ENCODE assay signal across 11 cellular contexts in genomic region chr12:109951751-109952150, GRCh38. TPM values are rescaled to one million over a fixed set of nuclear protein-coding genes. Genes with fewer than 3 reads are reported as not detected.
DNase-seq lines count a peak whose midpoint lies in the region; ATAC-seq and TF ChIP-seq lines count a peak whose summit lies in the region.
"Had no signal": no experiment of that assay in that cellular context is flagged by ENCODE, and none has a peak within 500 bp of the region (broad histone marks: within the 10 kb centered on the region; RNA-seq: fewer than 3 reads in every experiment).

No MANE protein-coding gene starts in this region.

- peaks cover 9% of the 10 kb centered on the region; the same call in 1 of the 2 replicates for H3K4me1 ChIP-seq in GM23338 (ENCODE audit: insufficient read depth)
- H3K4me1 ChIP-seq in sigmoid colon: peaks cover 0 to 63% (median 55%) of the 10 kb centered on the region in 4 donors

- DNase-seq in GM23338 (ENCODE audit: low spot score): no peak
- peak; percentile 91 for DNase-seq in glomerular visceral epithelial cell (ENCODE audit: extremely low spot score)
- peak; percentile 75 for DNase-seq in sigmoid colon
- no peak for DNase-seq in activated gamma-delta T cell treated with Interleukin-2 at 50 U/mL for 16 hours
- no peak for DNase-seq in RPMI8226
- DNase-seq in activated CD4-positive, alpha-beta T cell treated with anti-CD3 and anti-CD28 coated beads for 1 hour: no peak
- DNase-seq: activated T-cell treated with anti-CD3 and anti-CD28 coated beads, Interleukin-2, amount 50 U/mL, for 48 hours had no signal

- H3K4me2 ChIP-seq in GM23338: no peak overlapping the region

- no peak overlapping the region for H3K27ac ChIP-seq in GM23338 (ENCODE audit: low read depth)
- H3K27ac ChIP-seq in sigmoid colon: peak overlapping the region; percentile 25 to 77 (median 71)

- no peaks in the 10 kb centered on the region; the same call in 1 of the 2 replicates for H4K20me1 ChIP-seq in GM23338 (replicated peaks; ENCODE audit: insufficient read depth)

- H3K4me1 Mint-ChIP-seq in GM23338: peaks cover 25% of the 10 kb centered on the region

- 0 out of 2 replicates have a peak, but pooled peaks cover 3% of the 10 kb centered on the region for H3F3A ChIP-seq in GM23338 (replicated peaks; ENCODE audit: low read depth)

- H3K4me3 ChIP-seq in GM23338: no peak overlapping the region
- H3K4me3 ChIP-seq in sigmoid colon: no peak overlapping the region
- H3K4me3 ChIP-seq: lung had no signal

- no peaks in the 10 kb centered on the region for H3K27me3 Mint-ChIP-seq in GM23338 (ENCODE audit: insufficient read depth, low read depth, poor library complexity)
- H3K27me3 Mint-ChIP-seq: stimulated activated naive CD8-positive, alpha-beta T cell treated with anti-CD3 and anti-CD28 coated beads, Interleukin-15, Interleukin-2, amounts not matched to agents 100 ng/mL and 50 ng/mL, for 24 hours had no signal

- H3K27me3 ChIP-seq in GM23338 (ENCODE audit: insufficient read depth) (no peaks in the 10 kb centered on the region), sigmoid colon (no peaks in the 10 kb centered on the region)

- TF ChIP-seq CTCF in GM23338 (conservative IDR thresholded peaks at IDR 0.05; ENCODE audit: low read depth in 2 of 2) (no peak), sigmoid colon (IDR thresholded peaks at IDR 0.05) (no peak)

- intact Hi-C loops in sigmoid colon (cut with DNase I): no loop called here

- H3K9me3 ChIP-seq in sigmoid colon: no peaks in the 10 kb centered on the region

- ATAC-seq in GM23338: peak; percentile 48; the same call in 2 of the 3 replicates
- ATAC-seq in SK-N-SH treated with all-trans-retinoic acid at 6 μM for 48 hours: peak; percentile 58
- no peak for ATAC-seq in GM18519 (IDR thresholded peaks at IDR 0.05; ENCODE audit: low FRiP score, unreplicated experiment)

- H3K9me2 ChIP-seq in GM23338 (ENCODE audit: insufficient read depth): no peaks in the 10 kb centered on the region

- peak overlapping the region; percentile 29; the same call in 1 of the 2 replicates for H3K27ac Mint-ChIP-seq in GM23338

- no peak for TF ChIP-seq EP300 in sigmoid colon (IDR thresholded peaks at IDR 0.05)

- no peaks in the 10 kb centered on the region for H3K9me3 Mint-ChIP-seq in GM23338
- H3K9me3 Mint-ChIP-seq: stimulated activated naive CD8-positive, alpha-beta T cell treated with anti-CD3 and anti-CD28 coated beads, Interleukin-15, Interleukin-2, amounts not matched to agents 100 ng/mL and 50 ng/mL, for 24 hours had no signal

- H3K4me3 Mint-ChIP-seq in GM23338: no peak overlapping the region
- H3K4me3 Mint-ChIP-seq: stimulated activated naive CD8-positive, alpha-beta T cell treated with anti-CD3 and anti-CD28 coated beads, Interleukin-15, Interleukin-2, amounts not matched to agents 100 ng/mL and 50 ng/mL, for 24 hours had no signal

- peaks cover 20% of the 10 kb centered on the region for H3K36me3 Mint-ChIP-seq in GM23338 (ENCODE audit: low read depth)

- H3K79me2 ChIP-seq in GM23338 (replicated peaks; ENCODE audit: insufficient read depth): no peaks in the 10 kb centered on the region

- no peak overlapping the region for H2AFZ ChIP-seq in GM23338

- no peak for TF ChIP-seq POLR2A in sigmoid colon (IDR thresholded peaks at IDR 0.05)

- peaks cover 9% of the 10 kb centered on the region; the same call in 1 of the 2 replicates for H3K36me3 ChIP-seq in GM23338 (ENCODE audit: insufficient read depth)
- H3K36me3 ChIP-seq in sigmoid colon: peaks cover 9 to 73% (median 16%) of the 10 kb centered on the region in 4 donors

- 78 to 86% methylated on average over 7 of the region's 7 CpGs for WGBS in sigmoid colon, 2 donors

TF ChIP-seq in GM23338, 12 proteins besides CTCF, POLR2A, EP300 and RAD21 (continues in another document):
- no peak for TF ChIP-seq CREB1 (CRISPR knock-in tag; IDR thresholded peaks at IDR 0.05; ENCODE audit: low read depth)
- TF ChIP-seq EZH2 (IDR thresholded peaks at IDR 0.05; ENCODE audit: low read depth, unreplicated experiment): no peak
- no peak for TF ChIP-seq ETS1 (IDR thresholded peaks at IDR 0.05)
- no peak for TF ChIP-seq NANOG (IDR thresholded peaks at IDR 0.05; ENCODE audit: borderline replicate concordance)
- no peak for TF ChIP-seq EZH2phosphoT487 (IDR thresholded peaks at IDR 0.05; ENCODE audit: unreplicated experiment)
- TF ChIP-seq STAT1 (IDR thresholded peaks at IDR 0.05; ENCODE audit: unreplicated experiment): no peak
- no peak for TF ChIP-seq POLR2AphosphoS5 (IDR thresholded peaks at IDR 0.05; ENCODE audit: low read depth)

TF ChIP-seq in SK-N-SH treated with all-trans-retinoic acid at 6 μM for 48 hours, 23 proteins besides CTCF, POLR2A, EP300 and RAD21:
- TF ChIP-seq CREB5 (CRISPR knock-in tag; IDR thresholded peaks at IDR 0.05; ENCODE audit: low read depth) (no peak), ZNF70 (CRISPR knock-in tag; IDR thresholded peaks at IDR 0.05) (no peak), TOX (CRISPR knock-in tag; IDR thresholded peaks at IDR 0.05; ENCODE audit: borderline replicate concordance) (no peak), GLIS3 (CRISPR knock-in tag; IDR thresholded peaks at IDR 0.05) (no peak), TCF4 (CRISPR knock-in tag; IDR thresholded peaks at IDR 0.05; ENCODE audit: borderline replicate concordance) (no peak), CSDC2 (CRISPR knock-in tag; IDR thresholded peaks at IDR 0.05) (peak; percentile 21; the same call in 1 of the 2 replicates), OSR1 (CRISPR knock-in tag; IDR thresholded peaks at IDR 0.05) (no peak)

RNA-seq across cellular contexts. Expression of gene GIT2, which starts 44.4 kb away (rescaled TPM):
- 20.9 and 23.1 TPM in 2 replicates for total RNA-seq in GM23338 (2014; rRNA removed; shearing (Covaris generic))
- polyA plus RNA-seq in GM23338 (2016; fragmentation: Nextera tagmentation; extraction: Ambion mirVana): 9.4 and 15.8 TPM in 2 replicates
- 10 to 100 TPM; 26.7 to 54.6 (median 35.1) TPM for total RNA-seq in sigmoid colon
- polyA plus RNA-seq in sigmoid colon: 10 to 100 TPM in 1 of 3 donors, 1 to 10 TPM in 2; 6.0 to 25.2 (median 7.9) TPM

RNA-seq across cellular contexts. Expression of gene ANKRD13A, which starts 47.5 kb away (rescaled TPM):
- total RNA-seq in GM23338 (2014; rRNA removed; shearing (Covaris generic)): 24.7 and 25.6 TPM in 2 replicates
- 5.7 and 6.2 TPM in 2 replicates for polyA plus RNA-seq in GM23338 (2016; fragmentation: Nextera tagmentation; extraction: Ambion mirVana)
- total RNA-seq in sigmoid colon: 10 to 100 TPM; 72.4 to 85.3 (median 76.0) TPM
- polyA plus RNA-seq in sigmoid colon: 10 to 100 TPM; 21.6 to 37.5 (median 31.3) TPM

RNA-seq across cellular contexts. Expression of gene TCHP, which starts 51.7 kb away (rescaled TPM):
- total RNA-seq in GM23338 (2014; rRNA removed; shearing (Covaris generic)): 2.4 and 3.1 TPM in 2 replicates
- 6.2 and 7.4 TPM in 2 replicates for polyA plus RNA-seq in GM23338 (2016; fragmentation: Nextera tagmentation; extraction: Ambion mirVana)
- total RNA-seq in sigmoid colon: 10 to 100 TPM; 12.8 to 42.9 (median 16.3) TPM
- 10 to 100 TPM; 12.5 to 18.1 (median 13.8) TPM for polyA plus RNA-seq in sigmoid colon

Comparison
In these comparisons a context has a peak if more than half of its experiments do, and no peak if none do; other contexts are left out.
1. DNase-seq: peak in glomerular visceral epithelial cell (single experiment) and sigmoid colon (single experiment); none in GM23338 (single experiment), activated gamma-delta T cell treated with Interleukin-2 at 50 U/mL for 16 hours (single experiment), RPMI8226 (single experiment) and activated CD4-positive, alpha-beta T cell treated with anti-CD3 and anti-CD28 coated beads for 1 hour (single experiment).